ENCODE assay signal across 1 cellular context in the genomic region with DNA sequence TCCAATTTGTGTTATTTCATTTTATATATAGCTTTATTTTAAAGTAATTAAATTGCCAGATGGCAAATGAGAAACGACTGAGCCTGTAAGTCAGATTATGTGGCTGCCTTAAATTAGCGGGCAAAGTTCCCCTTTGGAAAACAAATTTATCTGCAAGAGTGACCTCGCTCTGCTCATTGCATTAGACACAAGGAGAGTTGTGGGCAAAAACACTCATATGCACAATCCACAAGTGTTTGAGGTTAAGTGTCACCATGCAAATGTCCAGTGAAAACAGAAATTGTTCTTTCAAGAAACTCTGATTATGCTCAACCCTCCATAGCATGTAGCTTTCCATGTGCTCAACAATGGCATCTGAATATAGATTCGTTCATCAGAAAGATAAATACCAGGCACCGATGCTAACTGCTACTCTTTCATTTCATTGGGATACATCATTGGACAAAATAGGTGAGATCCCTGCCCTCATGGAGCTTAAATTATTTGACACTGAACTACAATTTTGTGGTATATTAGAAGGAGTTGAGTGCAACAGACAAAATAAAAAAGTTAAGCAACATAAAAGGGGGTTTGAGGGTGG.
A peak's percentile ranks its signal among the peaks of the same experiment; 100 is the strongest.
TF ChIP-seq lines count a peak whose summit lies in the region.

No MANE protein-coding gene starts in this region.

TF ChIP-seq in HepG2, 621 proteins besides CTCF, POLR2A, EP300 and RAD21 (continued from another document and continues in another):
- 0 out of 2 replicates have a peak, but pooled peaks have one; percentile 22 for TF ChIP-seq POLR2AphosphoS5 (IDR thresholded peaks at IDR 0.05; ENCODE audit: low read depth, low read length)
- no peak for TF ChIP-seq ZFP36 (IDR thresholded peaks at IDR 0.05; ENCODE audit: borderline replicate concordance, low read depth, low read length, partially characterized antibody)
- TF ChIP-seq NR2F2 (IDR thresholded peaks at IDR 0.05; ENCODE audit: borderline replicate concordance, low read depth), result peak; percentile 49; the same call in 1 of the 2 replicates
- TF ChIP-seq THAP11 (CRISPR knock-in tag; IDR thresholded peaks at IDR 0.05), result 0 out of 2 replicates have a peak, but pooled peaks have one; percentile 8
- no peak for TF ChIP-seq RAD51 (IDR thresholded peaks at IDR 0.05; ENCODE audit: borderline replicate concordance)
- TF ChIP-seq GATAD2A (CRISPR knock-in tag; IDR thresholded peaks at IDR 0.05), result peak; percentile 77
- TF ChIP-seq IKZF4 (CRISPR knock-in tag; IDR thresholded peaks at IDR 0.05; ENCODE audit: borderline replicate concordance, low read depth, not compliant biosample characterization), result no peak
- peak; percentile 48; the same call in 1 of the 2 replicates for TF ChIP-seq NCOA2 (CRISPR knock-in tag; IDR thresholded peaks at IDR 0.05)
- TF ChIP-seq HDAC2 (CRISPR knock-in tag; IDR thresholded peaks at IDR 0.05), result peak; percentile 16; the same call in 1 of the 2 replicates
- 0 out of 2 replicates have a peak, but pooled peaks have one; percentile 11 for TF ChIP-seq NFIC (IDR thresholded peaks at IDR 0.05; ENCODE audit: low read length)
- TF ChIP-seq FOXA1 (IDR thresholded peaks at IDR 0.05), result no peak
- 0 out of 2 replicates have a peak, but pooled peaks have one; percentile 21 for TF ChIP-seq FOXA1 (CRISPR knock-in tag; IDR thresholded peaks at IDR 0.05)
- TF ChIP-seq GPBP1L1 (CRISPR knock-in tag; IDR thresholded peaks at IDR 0.05), result no peak
- no peak for TF ChIP-seq MYNN (CRISPR knock-in tag; IDR thresholded peaks at IDR 0.05; ENCODE audit: low read depth)
- TF ChIP-seq ZNF772 (CRISPR knock-in tag; IDR thresholded peaks at IDR 0.05), result no peak
- TF ChIP-seq NKX3-1 (CRISPR knock-in tag; IDR thresholded peaks at IDR 0.05), result no peak
- TF ChIP-seq HOMEZ (CRISPR knock-in tag; IDR thresholded peaks at IDR 0.05; ENCODE audit: low read depth), result peak; percentile 10; the same call in 1 of the 2 replicates
- peak; percentile 20; the same call in 1 of the 2 replicates for TF ChIP-seq SALL1 (CRISPR knock-in tag; IDR thresholded peaks at IDR 0.05)
- TF ChIP-seq TAF1 (CRISPR knock-in tag; IDR thresholded peaks at IDR 0.05), result no peak
- TF ChIP-seq, protein P1, sequence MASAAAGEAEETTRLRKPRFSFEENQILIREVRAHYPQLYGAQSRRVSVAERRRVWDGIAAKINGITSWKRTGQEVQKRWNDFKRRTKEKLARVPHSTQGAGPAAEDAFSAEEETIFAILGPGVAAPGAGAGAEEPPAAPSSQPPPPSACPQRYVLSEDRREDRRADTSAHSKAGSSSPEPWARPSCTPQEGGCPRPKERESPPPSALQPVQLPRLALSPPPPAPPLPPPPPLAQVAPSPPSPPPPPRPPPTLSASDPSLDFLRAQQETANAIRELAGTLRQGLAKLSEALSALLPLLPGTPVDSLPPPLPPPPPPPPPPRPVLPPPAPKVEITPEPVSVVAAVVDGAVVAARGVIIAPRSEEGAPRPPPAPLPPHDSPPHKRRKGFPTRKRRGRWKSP (CRISPR knock-in tag; IDR thresholded peaks at IDR 0.05), result 0 out of 2 replicates have a peak, but pooled peaks have one; percentile 53
- 0 out of 2 replicates have a peak, but pooled peaks have one; percentile 47 for TF ChIP-seq PPARG (CRISPR knock-in tag; conservative IDR thresholded peaks at IDR 0.05)
- no peak for TF ChIP-seq FOXP1 (IDR thresholded peaks at IDR 0.05)
- TF ChIP-seq FOXP1 (CRISPR knock-in tag; IDR thresholded peaks at IDR 0.05), result peak; percentile 64; the same call in 1 of the 2 replicates
- TF ChIP-seq MED8 (CRISPR knock-in tag; IDR thresholded peaks at IDR 0.05; ENCODE audit: insufficient replicate concordance), result no peak
- peak; percentile 56; the same call in 1 of the 2 replicates for TF ChIP-seq NR2F6 (IDR thresholded peaks at IDR 0.05)
- TF ChIP-seq NR2F6 (CRISPR knock-in tag; IDR thresholded peaks at IDR 0.05), result 0 out of 2 replicates have a peak, but pooled peaks have one; percentile 57
- peak; percentile 37; the same call in 1 of the 2 replicates for TF ChIP-seq KLF9 (CRISPR knock-in tag; IDR thresholded peaks at IDR 0.05; ENCODE audit: low read depth)
- TF ChIP-seq DPF2 (CRISPR knock-in tag; IDR thresholded peaks at IDR 0.05; ENCODE audit: borderline replicate concordance, low read depth), result peak; percentile 27; the same call in 1 of the 2 replicates
- TF ChIP-seq, protein P2, sequence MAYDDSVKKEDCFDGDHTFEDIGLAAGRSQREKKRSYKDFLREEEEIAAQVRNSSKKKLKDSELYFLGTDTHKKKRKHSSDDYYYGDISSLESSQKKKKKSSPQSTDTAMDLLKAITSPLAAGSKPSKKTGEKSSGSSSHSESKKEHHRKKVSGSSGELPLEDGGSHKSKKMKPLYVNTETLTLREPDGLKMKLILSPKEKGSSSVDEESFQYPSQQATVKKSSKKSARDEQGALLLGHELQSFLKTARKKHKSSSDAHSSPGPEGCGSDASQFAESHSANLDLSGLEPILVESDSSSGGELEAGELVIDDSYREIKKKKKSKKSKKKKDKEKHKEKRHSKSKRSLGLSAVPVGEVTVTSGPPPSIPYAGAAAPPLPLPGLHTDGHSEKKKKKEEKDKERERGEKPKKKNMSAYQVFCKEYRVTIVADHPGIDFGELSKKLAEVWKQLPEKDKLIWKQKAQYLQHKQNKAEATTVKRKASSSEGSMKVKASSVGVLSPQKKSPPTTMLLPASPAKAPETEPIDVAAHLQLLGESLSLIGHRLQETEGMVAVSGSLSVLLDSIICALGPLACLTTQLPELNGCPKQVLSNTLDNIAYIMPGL (CRISPR knock-in tag; IDR thresholded peaks at IDR 0.05; ENCODE audit: borderline replicate concordance in 1 of 2, low read depth in 1 of 2), result 0 out of 4 replicates have a peak, but pooled peaks of 1 of the 2 experiments have one; percentile 23
- 0 out of 2 replicates have a peak, but pooled peaks have one; percentile 44 for TF ChIP-seq TBX2 (CRISPR knock-in tag; IDR thresholded peaks at IDR 0.05; ENCODE audit: borderline replicate concordance)
- peak; percentile 86; the same call in 1 of the 2 replicates for TF ChIP-seq MIXL1 (CRISPR knock-in tag; IDR thresholded peaks at IDR 0.05)
- peak; percentile 35; the same call in 1 of the 2 replicates for TF ChIP-seq RCOR2 (CRISPR knock-in tag; IDR thresholded peaks at IDR 0.05)
- TF ChIP-seq HDAC1 (CRISPR knock-in tag; IDR thresholded peaks at IDR 0.05), result 0 out of 2 replicates have a peak, but pooled peaks have one; percentile 28
- TF ChIP-seq ZNF609 (CRISPR knock-in tag; IDR thresholded peaks at IDR 0.05; ENCODE audit: borderline replicate concordance), result peak; percentile 48; the same call in 1 of the 2 replicates
- peak; percentile 33 for TF ChIP-seq NR2C2 (CRISPR knock-in tag; IDR thresholded peaks at IDR 0.05; ENCODE audit: borderline replicate concordance)
- peak; percentile 51; the same call in 1 of the 2 replicates for TF ChIP-seq FOXO1 (CRISPR knock-in tag; IDR thresholded peaks at IDR 0.05)
- peak; percentile 46; the same call in 1 of the 2 replicates for TF ChIP-seq HMG20A (CRISPR knock-in tag; IDR thresholded peaks at IDR 0.05; ENCODE audit: borderline replicate concordance)
- no peak for TF ChIP-seq ZNF354B (CRISPR knock-in tag; IDR thresholded peaks at IDR 0.05)
- TF ChIP-seq THRA (CRISPR knock-in tag; IDR thresholded peaks at IDR 0.05; ENCODE audit: borderline replicate concordance), result peak; percentile 45; the same call in 1 of the 2 replicates
- peak; percentile 59 for TF ChIP-seq CEBPG (CRISPR knock-in tag; IDR thresholded peaks at IDR 0.05)
- TF ChIP-seq RARA (CRISPR knock-in tag; IDR thresholded peaks at IDR 0.05), result 0 out of 2 replicates have a peak, but pooled peaks have one; percentile 15
- TF ChIP-seq ARID5B (CRISPR knock-in tag; IDR thresholded peaks at IDR 0.05), result peak; percentile 69; the same call in 1 of the 2 replicates
- TF ChIP-seq RXRB (CRISPR knock-in tag; IDR thresholded peaks at IDR 0.05; ENCODE audit: borderline replicate concordance), result peak; percentile 69
- peak; percentile 35 for TF ChIP-seq TEAD3 (CRISPR knock-in tag; optimal IDR thresholded peaks at IDR 0.05; ENCODE audit: borderline replicate concordance)
- 0 out of 2 replicates have a peak, but pooled peaks have one; percentile 19 for TF ChIP-seq ZNF124 (CRISPR knock-in tag; IDR thresholded peaks at IDR 0.05)
- TF ChIP-seq ZNF891 (CRISPR knock-in tag; IDR thresholded peaks at IDR 0.05), result no peak
- no peak for TF ChIP-seq ATAD3A (CRISPR knock-in tag; IDR thresholded peaks at IDR 0.05)
- no peak for TF ChIP-seq SMARCE1 (IDR thresholded peaks at IDR 0.05; ENCODE audit: borderline replicate concordance)
